ENCODE assay signal across 22 cellular contexts in genomic region chr1:59468828-59469428, GRCh38.
"Had no signal": no experiment of that assay in that cellular context is flagged by ENCODE, and none has a peak within 500 bp of the region (broad histone marks: within the 10 kb centered on the region; RNA-seq: fewer than 3 reads in every experiment).

No MANE protein-coding gene starts in this region.

- DNase-seq: IMR-90, Kasumi-1, MM.1S, NCI-H1092 treated with DMSO at 0.1 percent for 48 hours, NCI-H1436, NCI-H187, NCI-H2029, NCI-H2081 treated with DMSO at 0.1 percent for 48 hours, NCI-H2171, NCI-H226, NCI-H446, NCI-H510A, NCI-H524 treated with DMSO at 0.1 percent for 48 hours, NCI-H69, NCI-H774, Right ventricle myocardium superior, RPMI8226, SIG-M5 had no signal

- H3K4me1 ChIP-seq: SJSA1 had no signal

- H3K27me3 ChIP-seq: SJSA1 had no signal

- H3K4me3 ChIP-seq: SJSA1, SK-N-MC had no signal

- H3K9me3 ChIP-seq: SJSA1 had no signal

- H3K36me3 ChIP-seq: SJSA1 had no signal

- H3K9ac ChIP-seq: KMS-11 had no signal

- H3K27ac ChIP-seq: HL-60, KMS-11, SJSA1, SK-N-MC had no signal
